In the genomic region with DNA sequence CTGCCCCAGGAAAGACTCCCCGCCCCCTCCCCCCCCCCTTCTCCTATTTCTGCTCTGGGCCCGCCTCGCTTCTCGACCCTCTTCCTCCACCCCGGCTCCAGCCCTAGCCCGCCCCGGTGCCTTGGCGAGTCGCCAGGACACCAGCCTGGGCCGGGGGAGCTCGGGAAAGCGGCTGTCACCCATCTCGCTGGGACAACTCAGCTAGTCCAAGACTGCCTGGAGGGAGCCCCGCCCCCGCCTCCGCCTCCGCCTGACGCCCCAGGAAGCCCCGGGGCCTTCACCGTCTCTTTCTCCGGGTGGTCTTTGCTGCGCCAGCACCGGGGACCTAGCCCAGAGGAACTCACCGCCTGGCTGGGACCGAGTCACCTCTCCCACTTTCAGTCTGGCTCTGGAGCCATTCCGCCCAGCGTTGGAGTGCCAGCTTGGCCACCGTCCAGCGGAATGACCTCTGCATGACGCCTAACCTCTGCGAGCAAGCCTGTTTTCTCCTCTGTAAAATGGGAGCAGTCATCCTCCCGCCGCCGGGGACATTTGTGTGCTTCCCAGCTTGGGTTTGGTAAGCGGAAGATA, we compare ENCODE assay signal across 8 cellular contexts. TPM values are rescaled to one million over a fixed set of nuclear protein-coding genes. Genes with fewer than 3 reads are reported as not detected.
A peak's percentile ranks its signal among the peaks of the same experiment; 100 is the strongest.
DNase-seq lines count a peak whose midpoint lies in the region; ATAC-seq and TF ChIP-seq lines count a peak whose summit lies in the region.

No MANE protein-coding gene starts in this region.

- peaks cover 47% of the 10 kb centered on the region for H3K27me3 Mint-ChIP-seq in T-helper 2 cell treated with Interferon-gamma antibody and Interleukin-4, amounts not matched to agents 5 μg/mL and 100 μg/mL, for 36 hours (ENCODE audit: low read depth)

- H3K4me3 ChIP-seq in mesodermal cell (ENCODE audit: extremely low read depth, insufficient read depth, low read length, poor library complexity, severe bottlenecking): peak overlapping the region; percentile 45
- peak overlapping the region; percentile 28 to 96 (median 81) for H3K4me3 ChIP-seq in upper lobe of left lung

- TF ChIP-seq POLR2A in upper lobe of left lung (IDR thresholded peaks at IDR 0.05): no peak

- H3K27ac ChIP-seq in mesodermal cell (ENCODE audit: low read depth, low read length, severe bottlenecking): peak overlapping the region; percentile 97
- peak overlapping the region; percentile 59 to 95 (median 82) for H3K27ac ChIP-seq in upper lobe of left lung

- DNase-seq in GM03348 (ENCODE audit: low spot score): peak; percentile 49
- DNase-seq in T-helper 2 cell treated with Interferon-gamma antibody and Interleukin-4, amounts not matched to agents 5 μg/mL and 100 μg/mL, for 36 hours (ENCODE audit: low spot score): no peak
- DNase-seq in ecto neural progenitor cell (ENCODE audit: low spot score): peak; percentile 85
- peak; percentile 66 to 93 for DNase-seq in upper lobe of left lung
- DNase-seq in foreskin melanocyte: no peak
- DNase-seq in NK-92 treated with Interleukin-12 subunit alpha and Interleukin-12 subunit beta, amount 100 ng/mL, for 24 hours (lab: John Stamatoyannopoulos, UW): no peak
- DNase-seq in NCI-H1436 treated with DMSO at 0.1 percent for 48 hours (lab: John Stamatoyannopoulos, UW): no peak

- no peaks in the 10 kb centered on the region for H3K36me3 Mint-ChIP-seq in T-helper 2 cell treated with Interferon-gamma antibody and Interleukin-4, amounts not matched to agents 5 μg/mL and 100 μg/mL, for 36 hours (ENCODE audit: low read depth)

- peaks cover 19% of the 10 kb centered on the region for H3K4me1 Mint-ChIP-seq in T-helper 2 cell treated with Interferon-gamma antibody and Interleukin-4, amounts not matched to agents 5 μg/mL and 100 μg/mL, for 36 hours (ENCODE audit: low read depth)

- TF ChIP-seq EP300 in upper lobe of left lung (IDR thresholded peaks at IDR 0.05): no peak

- WGBS in mesodermal cell (ENCODE audit: insufficient coverage in 2 of 2), 2 experiments: 8 to 10% methylated on average over 30 to 31 of the region's 35 CpGs
- 23 to 33% methylated on average over 14 to 29 of the region's 35 CpGs for WGBS in upper lobe of left lung, 2 donors

- H3K9me3 ChIP-seq in mesodermal cell (ENCODE audit: control insufficient read depth, low read length) (no peaks in the 10 kb centered on the region), upper lobe of left lung (no peaks in the 10 kb centered on the region)

- peak overlapping the region; percentile 35 for H3K4me3 Mint-ChIP-seq in T-helper 2 cell treated with Interferon-gamma antibody and Interleukin-4, amounts not matched to agents 5 μg/mL and 100 μg/mL, for 36 hours

- no peak for TF ChIP-seq CTCF in upper lobe of left lung (IDR thresholded peaks at IDR 0.05)

- H3K4me1 ChIP-seq in mesodermal cell (ENCODE audit: control insufficient read depth, insufficient read depth, low read length, poor library complexity, severe bottlenecking): peaks cover 30% of the 10 kb centered on the region
- peaks cover 23 to 52% (median 30%) of the 10 kb centered on the region in 4 donors for H3K4me1 ChIP-seq in upper lobe of left lung

- no peaks in the 10 kb centered on the region for H3K9me3 Mint-ChIP-seq in T-helper 2 cell treated with Interferon-gamma antibody and Interleukin-4, amounts not matched to agents 5 μg/mL and 100 μg/mL, for 36 hours

- H3K27me3 ChIP-seq in upper lobe of left lung: no peaks in the 10 kb centered on the region

- peaks cover 7% of the 10 kb centered on the region for H3K36me3 ChIP-seq in mesodermal cell (ENCODE audit: control insufficient read depth, insufficient read depth, low read length)
- no peaks in the 10 kb centered on the region for H3K36me3 ChIP-seq in upper lobe of left lung

- H3K27ac Mint-ChIP-seq in T-helper 2 cell treated with Interferon-gamma antibody and Interleukin-4, amounts not matched to agents 5 μg/mL and 100 μg/mL, for 36 hours: no peak overlapping the region

- peak in 1 of 2 donors; percentile 20 for ATAC-seq in upper lobe of left lung (ENCODE audit: low FRiP score in 2 of 2)

RNA-seq across cellular contexts. Expression of gene ZCCHC24, which starts 1.1 kb away (rescaled TPM):
- polyA plus RNA-seq in mesodermal cell (2013, experiment 1 of 2): 43.7 TPM
- polyA plus RNA-seq in mesodermal cell (2013, experiment 2 of 2): 41.4 TPM
- total RNA-seq in upper lobe of left lung: 10 to 100 TPM; 12.6 to 45.7 (median 21.0) TPM

Comparison
In these comparisons a context has a peak if more than half of its experiments do, and no peak if none do; other contexts are left out.
1. DNase-seq: peak in GM03348 (single experiment), ecto neural progenitor cell (single experiment) and upper lobe of left lung (2 of 2); none in T-helper 2 cell treated with Interferon-gamma antibody and Interleukin-4, amounts not matched to agents 5 μg/mL and 100 μg/mL, for 36 hours (single experiment), foreskin melanocyte (single experiment), NK-92 treated with Interleukin-12 subunit alpha and Interleukin-12 subunit beta, amount 100 ng/mL, for 24 hours (single experiment) and NCI-H1436 treated with DMSO at 0.1 percent for 48 hours (single experiment).